Comparison of ENCODE assay signal across 29 cellular contexts in genomic region chr17:74424658-74425057, GRCh38. TPM values are rescaled to one million over a fixed set of nuclear protein-coding genes. Genes with fewer than 3 reads are reported as not detected.
DNase-seq lines count a peak whose midpoint lies in the region; ATAC-seq and TF ChIP-seq lines count a peak whose summit lies in the region.
"Had no signal": no experiment of that assay in that cellular context is flagged by ENCODE, and none has a peak within 500 bp of the region (broad histone marks: within the 10 kb centered on the region; RNA-seq: fewer than 3 reads in every experiment).

No MANE protein-coding gene starts in this region.

- no peaks in the 10 kb centered on the region for H3K79me1 ChIP-seq in mesenchymal stem cell (replicated peaks; ENCODE audit: low read length, poor library complexity, severe bottlenecking)

- H3K27me3 ChIP-seq in mesenchymal stem cell (ENCODE audit: control insufficient read depth in 1 of 2, insufficient read depth in 1 of 2, low read length in 2 of 2) (peaks cover 0 to 26% of the 10 kb centered on the region in 2 experiments), aorta (ENCODE audit: control insufficient read depth in 1 of 2, insufficient read depth in 2 of 2, low read length in 1 of 2) (no peaks in the 10 kb centered on the region), upper lobe of right lung (no peaks in the 10 kb centered on the region)
- H3K27me3 ChIP-seq: BLaER1 treated with 17β-estradiol and CSF1 and Interleukin-3, amounts not matched to agents 10 nM and 100 nM had no signal

- H4K91ac ChIP-seq in mesenchymal stem cell (ENCODE audit: low read length), result no peak overlapping the region

- POLR2A ChIA-PET in activated CD8-positive, alpha-beta T cell treated with anti-CD3 and anti-CD28 coated beads for 36 hours (lab: Charles Lee), result no interaction called here

- no peak for TF ChIP-seq CTCF in upper lobe of right lung (IDR thresholded peaks at IDR 0.05)
- TF ChIP-seq CTCF in activated CD8-positive, alpha-beta T cell treated with anti-CD3 and anti-CD28 coated beads for 36 hours (IDR thresholded peaks at IDR 0.05), result no peak

- no peak overlapping the region for H3K18ac ChIP-seq in mesenchymal stem cell (ENCODE audit: low read depth in 1 of 2, low read length in 2 of 2)

- no peak overlapping the region for H3K4me3 Mint-ChIP-seq in activated CD8-positive, alpha-beta T cell treated with anti-CD3 and anti-CD28 coated beads for 36 hours
- H3K4me3 Mint-ChIP-seq: type B pancreatic cell had no signal

- H3K9me3 ChIP-seq in mesenchymal stem cell (ENCODE audit: control insufficient read depth, low read length) (no peaks in the 10 kb centered on the region), aorta (ENCODE audit: control insufficient read depth, low read length) (no peaks in the 10 kb centered on the region), upper lobe of right lung (no peaks in the 10 kb centered on the region)
- H3K9me3 ChIP-seq: sigmoid colon, SJCRH30 had no signal

- H2AK5ac ChIP-seq in mesenchymal stem cell (ENCODE audit: low read length, severe bottlenecking), result peak overlapping the region; percentile 40

- H2BK120ac ChIP-seq in mesenchymal stem cell (ENCODE audit: low read depth, low read length), result no peak overlapping the region

- peaks cover 24% of the 10 kb centered on the region for H3K4me1 ChIP-seq in mesenchymal stem cell (ENCODE audit: control insufficient read depth, insufficient read depth, low read depth, low read length)
- no peaks in the 10 kb centered on the region for H3K4me1 ChIP-seq in aorta (ENCODE audit: control insufficient read depth in 1 of 2, insufficient read depth in 2 of 2, low read length in 2 of 2)
- H3K4me1 ChIP-seq in upper lobe of right lung, result peaks cover 8% of the 10 kb centered on the region
- H3K4me1 ChIP-seq: SJCRH30 had no signal

- H2BK15ac ChIP-seq in mesenchymal stem cell (ENCODE audit: low read depth, poor library complexity, severe bottlenecking), result no peak overlapping the region

- no peak overlapping the region for H3K4ac ChIP-seq in mesenchymal stem cell (ENCODE audit: low read depth in 1 of 2, low read length in 2 of 2)

- intact Hi-C loops in cardiac septum (cut with DNase I), result no loop called here
- intact Hi-C loops in aorta (cut with DNase I), result loop anchor here (5.0 kb wide), 1 partner anchor 42 kb away; no protein-coding TSS in a partner anchor
- intact Hi-C loops in left colon (cut with DNase I, micrococcal nuclease), result no loop called here
- intact Hi-C loops in upper lobe of right lung (cut with DNase I), result no loop called here
- intact Hi-C loops in activated CD8-positive, alpha-beta T cell treated with anti-CD3 and anti-CD28 coated beads for 36 hours (cut with micrococcal nuclease), result no loop called here

- H4K8ac ChIP-seq in mesenchymal stem cell (ENCODE audit: low read length), result no peak overlapping the region

- H2BK12ac ChIP-seq in mesenchymal stem cell (ENCODE audit: low read length in 2 of 2), result no peak overlapping the region

- H3K36me3 Mint-ChIP-seq in activated CD8-positive, alpha-beta T cell treated with anti-CD3 and anti-CD28 coated beads for 36 hours (ENCODE audit: low read depth), result no peaks in the 10 kb centered on the region
- H3K36me3 Mint-ChIP-seq: type B pancreatic cell had no signal

- H3K14ac ChIP-seq in mesenchymal stem cell (ENCODE audit: low read length in 2 of 2), result no peak overlapping the region

- H3K27ac ChIP-seq in mesenchymal stem cell (ENCODE audit: low read length, poor library complexity, severe bottlenecking) (no peak overlapping the region), aorta (ENCODE audit: low read depth in 1 of 2, low read length in 2 of 2) (no peak overlapping the region), upper lobe of right lung (no peak overlapping the region)
- H3K27ac ChIP-seq: 22Rv1; BLaER1 treated with 17β-estradiol and CSF1 and Interleukin-3, amounts not matched to agents 10 nM and 100 nM; sigmoid colon; SJCRH30 had no signal

- CTCF ChIA-PET in activated CD8-positive, alpha-beta T cell treated with anti-CD3 and anti-CD28 coated beads for 36 hours (lab: Charles Lee), result interaction anchor here (0.9 to 2.6 kb wide), 4 partner anchors 13 to 45 kb away, joined by 3 to 10 read pairs (median 5); no protein-coding TSS in a partner anchor

- H2BK5ac ChIP-seq in mesenchymal stem cell (ENCODE audit: low read depth, low read length, poor library complexity, severe bottlenecking), result no peak overlapping the region

- H2AFZ ChIP-seq in mesenchymal stem cell (ENCODE audit: low read depth, low read length), result no peak overlapping the region

- H3K27ac Mint-ChIP-seq in activated CD8-positive, alpha-beta T cell treated with anti-CD3 and anti-CD28 coated beads for 36 hours, result no peak overlapping the region
- H3K27ac Mint-ChIP-seq: type B pancreatic cell had no signal

- H3K4me2 ChIP-seq in mesenchymal stem cell (ENCODE audit: low read length, poor library complexity, severe bottlenecking), result no peak overlapping the region
- H3K4me2 ChIP-seq: BLaER1 treated with 17β-estradiol and CSF1 and Interleukin-3, amounts not matched to agents 10 nM and 100 nM had no signal

- DNase-seq in DMS53 (lab: John Stamatoyannopoulos, UW), result peak; percentile 72
- DNase-seq in DMS53 treated with DMSO at 0.1 percent for 48 hours (lab: John Stamatoyannopoulos, UW; ENCODE audit: unreplicated experiment), result no peak
- DNase-seq in cardiac septum (ENCODE audit: low spot score), result peak; percentile 85
- DNase-seq in mesenchymal stem cell, result no peak
- no peak for DNase-seq in aorta
- no peak for DNase-seq in left colon
- DNase-seq in upper lobe of right lung, result no peak
- no peak for DNase-seq in activated CD8-positive, alpha-beta T cell treated with anti-CD3 and anti-CD28 coated beads for 36 hours
- DNase-seq: activated CD4-positive, CD25-positive, alpha-beta regulatory T cell; activated naive CD4-positive, alpha-beta T cell treated with Interleukin-2 at 50 U/mL for 16 hours; dermis blood vessel endothelial cell; DMS153; foreskin fibroblast; Kasumi-1; mesendoderm; NCI-H1436; NCI-H2081 treated with DMSO at 0.1 percent for 48 hours; NCI-H2227 treated with DMSO at 0.1 percent for 48 hours; NCI-H526 treated with DMSO at 0.1 percent for 48 hours; sigmoid colon; SJCRH30; stimulated activated CD4-positive, alpha-beta T cell treated with anti-CD3 and anti-CD28 coated beads, Interleukin-4, amount 100 ng/mL, for 4 hours; T-helper 1 cell had no signal

- H3K9ac ChIP-seq in mesenchymal stem cell (ENCODE audit: low read length), result no peak overlapping the region
- H3K9ac ChIP-seq: BLaER1 treated with 17β-estradiol and CSF1 and Interleukin-3, amounts not matched to agents 10 nM and 100 nM had no signal

- H3K36me3 ChIP-seq in mesenchymal stem cell (ENCODE audit: control insufficient read depth in 1 of 2, insufficient read depth in 2 of 2, low read depth in 1 of 2, low read length in 2 of 2) (no peaks in the 10 kb centered on the region), aorta (ENCODE audit: control insufficient read depth in 1 of 2, insufficient read depth in 2 of 2, low read length in 1 of 2) (no peaks in the 10 kb centered on the region), upper lobe of right lung (no peaks in the 10 kb centered on the region)
- H3K36me3 ChIP-seq: BLaER1 treated with 17β-estradiol and CSF1 and Interleukin-3, amounts not matched to agents 10 nM and 100 nM; sigmoid colon; SJCRH30 had no signal

- no peak overlapping the region for H3K23ac ChIP-seq in mesenchymal stem cell (ENCODE audit: low read length in 2 of 2)

- H3K9me3 Mint-ChIP-seq in activated CD8-positive, alpha-beta T cell treated with anti-CD3 and anti-CD28 coated beads for 36 hours, result no peaks in the 10 kb centered on the region
- H3K9me3 Mint-ChIP-seq: type B pancreatic cell had no signal

- ATAC-seq in aorta (ENCODE audit: low FRiP score) (peak; percentile 55), left colon (no peak), upper lobe of right lung (no peak)
- ATAC-seq in activated CD8-positive, alpha-beta T cell treated with anti-CD3 and anti-CD28 coated beads for 36 hours, result no peak
- ATAC-seq: esophagus mucosa, HCT116, left lobe of liver had no signal

- no peak overlapping the region for H3K4me3 ChIP-seq in mesenchymal stem cell (ENCODE audit: insufficient read depth in 1 of 2, low read depth in 1 of 2, low read length in 2 of 2)
- no peak overlapping the region for H3K4me3 ChIP-seq in aorta (ENCODE audit: low read length in 2 of 2)
- H3K4me3 ChIP-seq in upper lobe of right lung, result no peak overlapping the region
- H3K4me3 ChIP-seq: BLaER1 treated with 17β-estradiol and CSF1 and Interleukin-3, amounts not matched to agents 10 nM and 100 nM; sigmoid colon; SJCRH30 had no signal

- WGBS in mesenchymal stem cell, result 94% methylated on average over 14 of the region's 14 CpGs
- 69 to 70% methylated on average over 14 of the region's 14 CpGs for WGBS in aorta, 2 donors

- H3K4me1 Mint-ChIP-seq in activated CD8-positive, alpha-beta T cell treated with anti-CD3 and anti-CD28 coated beads for 36 hours (ENCODE audit: low read depth), result no peaks in the 10 kb centered on the region

- H3K27me3 Mint-ChIP-seq in activated CD8-positive, alpha-beta T cell treated with anti-CD3 and anti-CD28 coated beads for 36 hours, result peaks cover 5% of the 10 kb centered on the region
- H3K27me3 Mint-ChIP-seq: type B pancreatic cell had no signal

RNA-seq across cellular contexts. Expression of gene GPRC5C, which starts 7.2 kb away (rescaled TPM):
- total RNA-seq in cardiac septum, result 31.7 TPM
- polyA plus RNA-seq in mesenchymal stem cell (2013, experiment 1 of 2), result 5.3 TPM
- 5.1 TPM for polyA plus RNA-seq in mesenchymal stem cell (2013, experiment 2 of 2)
- 10 to 100 TPM; 43.6 to 51.7 TPM for total RNA-seq in aorta
- polyA plus RNA-seq in aorta, result 10 to 100 TPM; 31.6 to 59.4 TPM
- 100 to 1,000 TPM; 155 to 161 TPM for total RNA-seq in left colon
- total RNA-seq in upper lobe of right lung, result 48.6 TPM
- 1 to 10 TPM; 1.2 to 2.0 TPM for total RNA-seq in activated CD8-positive, alpha-beta T cell treated with anti-CD3 and anti-CD28 coated beads for 36 hours
- total RNA-seq: SJCRH30 had no signal

RNA-seq across cellular contexts. Expression of gene CD300A, which starts 41.8 kb away (rescaled TPM):
- total RNA-seq in cardiac septum (2.6 TPM), aorta (10 to 100 TPM; 10.3 to 10.4 TPM), left colon (1 to 10 TPM; 1.8 to 7.9 TPM), upper lobe of right lung (17.5 TPM)
- polyA plus RNA-seq in mesenchymal stem cell (2013, experiment 1 of 2), result not detected
- polyA plus RNA-seq in mesenchymal stem cell (2013, experiment 2 of 2), result not detected
- 1 to 10 TPM; 2.6 to 9.1 TPM for polyA plus RNA-seq in aorta
- total RNA-seq in activated CD8-positive, alpha-beta T cell treated with anti-CD3 and anti-CD28 coated beads for 36 hours, result 1 to 10 TPM; 2.2 to 2.4 TPM
- total RNA-seq: dermis blood vessel endothelial cell, SJCRH30 had no signal

RNA-seq across cellular contexts. Expression of gene GPR142, which starts 57.4 kb away (rescaled TPM):
- 0.16 TPM for total RNA-seq in cardiac septum
- polyA plus RNA-seq in mesenchymal stem cell (2013, experiment 1 of 2), result not detected
- not detected for polyA plus RNA-seq in mesenchymal stem cell (2013, experiment 2 of 2)
- 1 to 10 TPM in 1 of 2 donors, not detected in 1; 2.1 TPM for total RNA-seq in aorta
- polyA plus RNA-seq in aorta, result not detected
- total RNA-seq in left colon, result under 1 TPM in 1 of 2 donors, not detected in 1; 0.31 TPM
- not detected for total RNA-seq in upper lobe of right lung
- total RNA-seq in activated CD8-positive, alpha-beta T cell treated with anti-CD3 and anti-CD28 coated beads for 36 hours, result not detected
- total RNA-seq: esophagus mucosa, left lobe of liver, SJCRH30 had no signal

Comparison
In these comparisons a context has a peak if more than half of its experiments do, and no peak if none do; other contexts are left out.
1. DNase-seq: peak in DMS53 (single experiment) and cardiac septum (single experiment); none in DMS53 treated with DMSO at 0.1 percent for 48 hours (single experiment), mesenchymal stem cell (single experiment), aorta (0 of 2), left colon (0 of 2), upper lobe of right lung (single experiment) and activated CD8-positive, alpha-beta T cell treated with anti-CD3 and anti-CD28 coated beads for 36 hours (single experiment).
2. RNA of gene GPRC5C, which starts 7.2 kb away (total RNA-seq): 155 to 161 TPM in left colon, 43.6 to 51.7 TPM in aorta, 48.6 TPM in upper lobe of right lung (single experiment) and 31.7 TPM in cardiac septum (single experiment); 1.2 to 2.0 TPM in activated CD8-positive, alpha-beta T cell treated with anti-CD3 and anti-CD28 coated beads for 36 hours; every median in the first group is over 10 times any median in the second.
3. intact Hi-C loops: an anchor here in aorta (5.0 kb wide); none called in cardiac septum, left colon, upper lobe of right lung and activated CD8-positive, alpha-beta T cell treated with anti-CD3 and anti-CD28 coated beads for 36 hours.